Comparison of ENCODE assay signal across 27 cellular contexts in genomic region chr19:33747273-33747672, GRCh38.
"Had no signal": no experiment of that assay in that cellular context is flagged by ENCODE, and none has a peak within 500 bp of the region (broad histone marks: within the 10 kb centered on the region; RNA-seq: fewer than 3 reads in every experiment).

No MANE protein-coding gene starts in this region.

- H3K27me3 ChIP-seq: neutrophil, ovary, right lobe of liver, thyroid gland, tibial nerve, upper lobe of left lung, vagina had no signal

- H3K27ac ChIP-seq: neutrophil, ovary, parathyroid adenoma, psoas muscle, right lobe of liver, sigmoid colon, stomach, thoracic aorta, thyroid gland, tibial nerve, upper lobe of left lung, vagina had no signal

- H3K36me3 ChIP-seq: neutrophil, ovary, right lobe of liver, sigmoid colon, stomach, thoracic aorta, thyroid gland, tibial nerve, upper lobe of left lung, vagina had no signal

- H3K4me1 ChIP-seq: parathyroid adenoma, psoas muscle, right lobe of liver, sigmoid colon, stomach, thyroid gland, tibial nerve, upper lobe of left lung, vagina had no signal

- H2AFZ ChIP-seq: parathyroid adenoma had no signal

- H3K27ac Mint-ChIP-seq: naive thymus-derived CD8-positive, alpha-beta T cell; natural killer cell treated with Interleukin-12 subunit alpha and Interleukin-12 subunit beta and Interleukin-15 and Interleukin-18, amount 100 ng/mL, for 72 hours; progenitor cell of endocrine pancreas; stimulated activated effector memory CD8-positive, alpha-beta T cell treated with anti-CD3 and anti-CD28 coated beads, Interleukin-12 subunit alpha, Interleukin-12 subunit beta, amount 100 ng/mL, for 72 hours; stimulated activated naive B cell treated with anti-CD40 and anti-IgM and Interleukin-4, amounts not matched to agents 10 μg/mL and 1 μg/mL and 100 μg/mL, for 72 hours; stimulated activated naive CD8-positive, alpha-beta T cell treated with anti-CD3 and anti-CD28 coated beads, Interleukin-15, Interleukin-2, amounts not matched to agents 100 ng/mL and 50 ng/mL, for 24 hours had no signal

- DNase-seq: naive thymus-derived CD8-positive, alpha-beta T cell; nucleus accumbens; ovary; psoas muscle; right cardiac atrium; right lobe of liver; sigmoid colon; small intestine; stimulated activated CD4-positive, alpha-beta T cell treated with anti-CD3 and anti-CD28 coated beads, Interleukin-15, amount 100 ng/mL, for 24 hours; stimulated activated CD4-positive, alpha-beta T cell treated with anti-CD3 and anti-CD28 coated beads, Interleukin-2, amount 100 ng/mL, for 24 hours; stimulated activated CD4-positive, alpha-beta T cell treated with anti-CD3 and anti-CD28 coated beads, Interleukin-2, amount 100 ng/mL, for 48 hours; stimulated activated CD4-positive, alpha-beta T cell treated with anti-CD3 and anti-CD28 coated beads, Interleukin-4, amount 100 ng/mL, for 24 hours; stimulated activated naive B cell treated with anti-CD40 and anti-IgM and Interleukin-4, amounts not matched to agents 10 μg/mL and 1 μg/mL and 100 μg/mL, for 72 hours; stimulated activated naive CD4-positive, alpha-beta T cell treated with Interleukin-2 at 50 U/mL for 16 hours; stomach; thyroid gland; trophoblast cell; upper lobe of left lung had no signal

- H3K4me3 ChIP-seq: ovary, psoas muscle, right lobe of liver, sigmoid colon, stomach, thoracic aorta, thyroid gland, tibial nerve, upper lobe of left lung, vagina had no signal

- H3K36me3 Mint-ChIP-seq: naive thymus-derived CD8-positive, alpha-beta T cell; natural killer cell treated with Interleukin-12 subunit alpha and Interleukin-12 subunit beta and Interleukin-15 and Interleukin-18, amount 100 ng/mL, for 72 hours; stimulated activated effector memory CD8-positive, alpha-beta T cell treated with anti-CD3 and anti-CD28 coated beads, Interleukin-12 subunit alpha, Interleukin-12 subunit beta, amount 100 ng/mL, for 72 hours; stimulated activated naive B cell treated with anti-CD40 and anti-IgM and Interleukin-4, amounts not matched to agents 10 μg/mL and 1 μg/mL and 100 μg/mL, for 72 hours had no signal

- H3K79me2 ChIP-seq: parathyroid adenoma had no signal

- H3K4me3 Mint-ChIP-seq: naive thymus-derived CD8-positive, alpha-beta T cell; natural killer cell treated with Interleukin-12 subunit alpha and Interleukin-12 subunit beta and Interleukin-15 and Interleukin-18, amount 100 ng/mL, for 72 hours; stimulated activated effector memory CD8-positive, alpha-beta T cell treated with anti-CD3 and anti-CD28 coated beads, Interleukin-12 subunit alpha, Interleukin-12 subunit beta, amount 100 ng/mL, for 72 hours; stimulated activated naive B cell treated with anti-CD40 and anti-IgM and Interleukin-4, amounts not matched to agents 10 μg/mL and 1 μg/mL and 100 μg/mL, for 72 hours; stimulated activated naive CD8-positive, alpha-beta T cell treated with anti-CD3 and anti-CD28 coated beads, Interleukin-15, Interleukin-2, amounts not matched to agents 100 ng/mL and 50 ng/mL, for 24 hours had no signal

- ATAC-seq: naive thymus-derived CD8-positive, alpha-beta T cell; natural killer cell treated with Interleukin-12 subunit alpha and Interleukin-12 subunit beta and Interleukin-15 and Interleukin-18, amount 100 ng/mL, for 72 hours; psoas muscle; right cardiac atrium; right lobe of liver; stimulated activated effector memory CD8-positive, alpha-beta T cell treated with anti-CD3 and anti-CD28 coated beads, Interleukin-12 subunit alpha, Interleukin-12 subunit beta, amount 100 ng/mL, for 72 hours; stimulated activated naive B cell treated with anti-CD40 and anti-IgM and Interleukin-4, amounts not matched to agents 10 μg/mL and 1 μg/mL and 100 μg/mL, for 72 hours had no signal

- H3K9me3 ChIP-seq: neutrophil, ovary, psoas muscle, right lobe of liver, sigmoid colon, stomach, thoracic aorta, thyroid gland, tibial nerve, upper lobe of left lung, vagina had no signal

- H3K9me3 Mint-ChIP-seq: natural killer cell treated with Interleukin-12 subunit alpha and Interleukin-12 subunit beta and Interleukin-15 and Interleukin-18, amount 100 ng/mL, for 72 hours; stimulated activated effector memory CD8-positive, alpha-beta T cell treated with anti-CD3 and anti-CD28 coated beads, Interleukin-12 subunit alpha, Interleukin-12 subunit beta, amount 100 ng/mL, for 72 hours; stimulated activated naive B cell treated with anti-CD40 and anti-IgM and Interleukin-4, amounts not matched to agents 10 μg/mL and 1 μg/mL and 100 μg/mL, for 72 hours; stimulated activated naive CD8-positive, alpha-beta T cell treated with anti-CD3 and anti-CD28 coated beads, Interleukin-15, Interleukin-2, amounts not matched to agents 100 ng/mL and 50 ng/mL, for 24 hours had no signal

- H3K4me1 Mint-ChIP-seq: naive thymus-derived CD8-positive, alpha-beta T cell; stimulated activated effector memory CD8-positive, alpha-beta T cell treated with anti-CD3 and anti-CD28 coated beads, Interleukin-12 subunit alpha, Interleukin-12 subunit beta, amount 100 ng/mL, for 72 hours; stimulated activated naive B cell treated with anti-CD40 and anti-IgM and Interleukin-4, amounts not matched to agents 10 μg/mL and 1 μg/mL and 100 μg/mL, for 72 hours had no signal

- H3K9ac ChIP-seq: parathyroid adenoma had no signal
